In the genomic region with DNA sequence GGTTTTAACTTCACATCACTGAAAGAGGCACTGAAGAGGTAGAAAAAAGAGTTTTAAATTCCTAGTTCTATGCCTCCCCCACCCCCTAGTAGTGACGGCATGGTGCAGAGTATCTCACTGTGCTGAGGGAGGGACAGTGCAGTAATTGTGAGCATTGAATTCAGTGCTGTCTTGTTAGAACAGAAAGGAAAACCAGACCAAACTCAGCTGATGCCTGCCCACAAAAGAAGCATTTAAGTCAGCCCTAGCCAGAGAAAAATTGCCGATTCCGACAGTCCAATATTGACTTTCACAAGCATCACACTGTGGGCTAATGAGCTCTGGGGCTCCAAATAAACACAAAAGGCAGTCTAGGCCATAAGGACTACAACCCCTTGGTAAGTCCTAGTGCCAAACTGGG, we compare ENCODE assay signal across 15 cellular contexts.
DNase-seq lines count a peak whose midpoint lies in the region.
"Had no signal": no experiment of that assay in that cellular context is flagged by ENCODE, and none has a peak within 500 bp of the region (broad histone marks: within the 10 kb centered on the region; RNA-seq: fewer than 3 reads in every experiment).

No MANE protein-coding gene starts in this region.

- DNase-seq in Ammon's horn (ENCODE audit: low spot score) (peak; percentile 8), foreskin melanocyte (peak; percentile 49), midbrain (lab: John Stamatoyannopoulos, UW) (peak; percentile 16), superior temporal gyrus (ENCODE audit: extremely low spot score) (peak; percentile 13), SK-N-DZ (ENCODE audit: low spot score) (no peak), NCI-H226 (no peak), KG1 (lab: John Stamatoyannopoulos, UW) (no peak)
- DNase-seq: AML-193; CD4-positive, alpha-beta memory T cell; DMS153; DMS79; GDM1; H7; HFFc6; IMR-90 had no signal

Comparison
In these comparisons a context has a peak if more than half of its experiments do, and no peak if none do; other contexts are left out.
1. DNase-seq: peak in Ammon's horn (single experiment), foreskin melanocyte (single experiment), midbrain (single experiment) and superior temporal gyrus (single experiment); none in SK-N-DZ (single experiment), NCI-H226 (single experiment) and KG1 (single experiment).